In genomic region chrX:81201692-81202412, GRCh38 we compare ENCODE assay signal across 8 cellular contexts. TPM values are rescaled to one million over a fixed set of nuclear protein-coding genes. Genes with fewer than 3 reads are reported as not detected.
DNase-seq lines count a peak whose midpoint lies in the region; ATAC-seq and TF ChIP-seq lines count a peak whose summit lies in the region.

A gene with protein sequence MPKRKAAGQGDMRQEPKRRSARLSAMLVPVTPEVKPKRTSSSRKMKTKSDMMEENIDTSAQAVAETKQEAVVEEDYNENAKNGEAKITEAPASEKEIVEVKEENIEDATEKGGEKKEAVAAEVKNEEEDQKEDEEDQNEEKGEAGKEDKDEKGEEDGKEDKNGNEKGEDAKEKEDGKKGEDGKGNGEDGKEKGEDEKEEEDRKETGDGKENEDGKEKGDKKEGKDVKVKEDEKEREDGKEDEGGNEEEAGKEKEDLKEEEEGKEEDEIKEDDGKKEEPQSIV (minus strand): TSS chrX:81201913. CDS start chrX:81121549, 80,364 bp downstream.
TSS of gene SH3BGRL (plus strand) at chrX:81202102. CDS start at chrX:81202201, 99 bp downstream.

- H3K4me3 ChIP-seq in HL-60 (replicated peaks; ENCODE audit: insufficient read depth, low read length) = peak within 1 kb of the TSS; percentile 56
- H3K4me3 ChIP-seq in SJSA1 = peak within 1 kb of the TSS; percentile 46

- peak; percentile 93 for ATAC-seq in GM19463 (IDR thresholded peaks at IDR 0.05; ENCODE audit: unreplicated experiment)

- H3K4me1 ChIP-seq in SJSA1 (replicated peaks) = no peaks in the 10 kb centered on the region

- DNase-seq in CMK (ENCODE audit: low read depth) = peak; percentile 70
- peak; percentile 71 to 84 for DNase-seq in HL-60 (ENCODE audit: low read depth in 1 of 2, low spot score in 1 of 2)
- peak; percentile 81 to 83 for DNase-seq in SJSA1 (ENCODE audit: low read depth in 1 of 2, low spot score in 2 of 2)
- peak; percentile 68 for DNase-seq in activated naive CD4-positive, alpha-beta T cell treated with anti-CD3 and anti-CD28 coated beads, Interleukin-2, amount 50 U/mL, for 16 hours
- DNase-seq in glomerular endothelial cell (ENCODE audit: extremely low read depth, low read depth, low spot score) = peak; percentile 52
- peak in 55 of 56 donors; percentile 5 to 80 (median 48) for DNase-seq in nucleus accumbens (lab: John Stamatoyannopoulos, UW)

- no peaks in the 10 kb centered on the region for H3K36me3 ChIP-seq in SJSA1

- H3K27me3 ChIP-seq in HL-60 (ENCODE audit: insufficient read depth, poor library complexity, severe bottlenecking) = no peaks in the 10 kb centered on the region
- no peaks in the 10 kb centered on the region for H3K27me3 ChIP-seq in SJSA1 (replicated peaks)

- H3K27ac ChIP-seq in HL-60 (replicated peaks) = peak within 1 kb of the TSS; percentile 96
- H3K27ac ChIP-seq in SJSA1 = peak within 1 kb of the TSS; percentile 82
- peak within 1 kb of the TSS; percentile 82 for H3K27ac ChIP-seq in temporal lobe (ENCODE audit: low read depth, low read length)

- no peaks in the 10 kb centered on the region for H3K9me3 ChIP-seq in SJSA1 (replicated peaks)

- no peak for TF ChIP-seq CTCF in HL-60 (IDR thresholded peaks at IDR 0.05; ENCODE audit: insufficient read depth, low read length)

RNA-seq across cellular contexts. Expression of the first gene that starts in this region (rescaled TPM):
- 1.1 and 2.5 TPM in 2 replicates for total RNA-seq in SJSA1 (2014; rRNA removed; shearing (Covaris generic))
- total RNA-seq in glomerular endothelial cell = 0.29 and 5.5 TPM in 2 replicates
- total RNA-seq in temporal lobe = 3.4 TPM

RNA-seq across cellular contexts. Expression of gene SH3BGRL, which starts in this region (rescaled TPM):
- 141 and 176 TPM in 2 replicates for total RNA-seq in SJSA1 (2014; rRNA removed; shearing (Covaris generic))
- total RNA-seq in glomerular endothelial cell = 109 and 132 TPM in 2 replicates
- 86.5 TPM for total RNA-seq in temporal lobe

Comparison
In these comparisons a context has a peak if more than half of its experiments do, and no peak if none do; other contexts are left out.
1. Peak in every context shown above with its lines: DNase-seq, ATAC-seq, H3K4me3 ChIP-seq and H3K27ac ChIP-seq.